In genomic region chr13:68064371-68064770, GRCh38 we compare ENCODE assay signal across 26 cellular contexts.
"Had no signal": no experiment of that assay in that cellular context is flagged by ENCODE, and none has a peak within 500 bp of the region (broad histone marks: within the 10 kb centered on the region; RNA-seq: fewer than 3 reads in every experiment).

No MANE protein-coding gene starts in this region.

- H3K36me3 Mint-ChIP-seq: naive thymus-derived CD8-positive, alpha-beta T cell; stimulated activated naive B cell treated with anti-CD40 and anti-IgM and Interleukin-4, amounts not matched to agents 10 μg/mL and 1 μg/mL and 100 μg/mL, for 72 hours had no signal

- H3K9me3 Mint-ChIP-seq: nephron, neural crest cell had no signal

- DNase-seq: hippocampal formation; kidney; left colon; left lung; lower lobe of right lung; mammary epithelial cell; mesenchymal stem cell; naive thymus-derived CD8-positive, alpha-beta T cell; occipital lobe; psoas muscle; right cardiac atrium; stimulated activated CD4-positive, alpha-beta T cell treated with anti-CD3 and anti-CD28 coated beads, Interleukin-12 subunit alpha, Interleukin-12 subunit beta, amount 100 ng/mL, for 4 hours; stimulated activated CD4-positive, alpha-beta T cell treated with anti-CD3 and anti-CD28 coated beads, Interleukin-15, amount 100 ng/mL, for 24 hours; stimulated activated CD4-positive, alpha-beta T cell treated with anti-CD3 and anti-CD28 coated beads, Interleukin-2, amount 100 ng/mL, for 24 hours; stimulated activated CD4-positive, alpha-beta T cell treated with anti-CD3 and anti-CD28 coated beads, Interleukin-4, amount 100 ng/mL, for 1 hour; stimulated activated naive B cell treated with anti-CD40 and anti-IgM and Interleukin-4, amounts not matched to agents 10 μg/mL and 1 μg/mL and 100 μg/mL, for 72 hours; stimulated activated naive CD8-positive, alpha-beta T cell treated with anti-CD3 and anti-CD28 coated beads, Interleukin-15, Interleukin-2, amounts not matched to agents 100 U/mL and 50 U/mL, for 24 hours; stomach; testis; thyroid gland; transverse colon; upper lobe of left lung had no signal

- H3K4me1 Mint-ChIP-seq: naive thymus-derived CD8-positive, alpha-beta T cell; nephron; neural crest cell; stimulated activated naive B cell treated with anti-CD40 and anti-IgM and Interleukin-4, amounts not matched to agents 10 μg/mL and 1 μg/mL and 100 μg/mL, for 72 hours had no signal

- H3K27me3 Mint-ChIP-seq: naive thymus-derived CD8-positive, alpha-beta T cell; stimulated activated naive B cell treated with anti-CD40 and anti-IgM and Interleukin-4, amounts not matched to agents 10 μg/mL and 1 μg/mL and 100 μg/mL, for 72 hours had no signal

- H3K4me3 Mint-ChIP-seq: naive thymus-derived CD8-positive, alpha-beta T cell; nephron; neural crest cell; stimulated activated naive B cell treated with anti-CD40 and anti-IgM and Interleukin-4, amounts not matched to agents 10 μg/mL and 1 μg/mL and 100 μg/mL, for 72 hours had no signal

- H3K4me3 ChIP-seq: left lung, lower lobe of right lung, psoas muscle, skin epidermis, stomach, testis, thyroid gland, transverse colon, upper lobe of left lung, vagina had no signal

- H3K27ac Mint-ChIP-seq: naive thymus-derived CD8-positive, alpha-beta T cell; nephron; stimulated activated naive B cell treated with anti-CD40 and anti-IgM and Interleukin-4, amounts not matched to agents 10 μg/mL and 1 μg/mL and 100 μg/mL, for 72 hours had no signal
